In the genomic region with DNA sequence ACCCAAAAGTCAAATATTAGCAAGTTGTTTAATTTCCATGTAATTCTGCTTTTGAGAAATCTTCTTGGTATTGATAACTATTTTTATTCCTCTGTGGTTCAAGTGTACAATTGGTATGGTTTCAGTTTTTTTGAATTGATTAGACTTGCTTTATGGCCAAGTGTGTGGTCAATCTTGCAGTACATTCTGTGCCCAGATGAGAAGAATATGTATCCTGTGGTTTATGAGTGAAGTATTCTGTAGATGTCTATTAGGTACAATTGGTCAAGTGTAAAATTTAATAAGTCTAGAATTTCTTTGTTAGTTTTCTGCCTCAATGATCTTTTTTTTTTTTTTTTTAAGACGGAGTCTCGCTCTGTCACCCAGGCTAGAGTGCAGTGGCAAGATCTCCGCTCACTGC, we compare ENCODE assay signal across 16 cellular contexts. TPM values are rescaled to one million over a fixed set of nuclear protein-coding genes. Genes with fewer than 3 reads are reported as not detected.
DNase-seq lines count a peak whose midpoint lies in the region; ATAC-seq lines count a peak whose summit lies in the region.
"Had no signal": no experiment of that assay in that cellular context is flagged by ENCODE, and none has a peak within 500 bp of the region (broad histone marks: within the 10 kb centered on the region; RNA-seq: fewer than 3 reads in every experiment).

No MANE protein-coding gene starts in this region.

- no peak overlapping the region for H3K27ac Mint-ChIP-seq in activated T-helper 2 cell treated with anti-CD3 and anti-CD28 coated beads, Interferon-gamma antibody, Interleukin-2, Interleukin-4, amounts not matched to agents 10 μg/mL and 5 μg/mL and 100 μg/mL, durations not matched to agents 14 hours and 24 hours and 36 hours
- H3K27ac Mint-ChIP-seq: CD8-positive, alpha-beta T cell had no signal

- intact Hi-C loops in Right ventricle myocardium superior (cut with DNase I) = no loop called here
- intact Hi-C loops in activated T-helper 2 cell treated with anti-CD3 and anti-CD28 coated beads, Interferon-gamma antibody, Interleukin-2, Interleukin-4, amounts not matched to agents 10 μg/mL and 5 μg/mL and 100 μg/mL, durations not matched to agents 14 hours and 24 hours and 36 hours (cut with micrococcal nuclease) = no loop called here

- H3K4me1 Mint-ChIP-seq in activated T-helper 2 cell treated with anti-CD3 and anti-CD28 coated beads, Interferon-gamma antibody, Interleukin-2, Interleukin-4, amounts not matched to agents 10 μg/mL and 5 μg/mL and 100 μg/mL, durations not matched to agents 14 hours and 24 hours and 36 hours (ENCODE audit: low read depth) = peaks cover 14% of the 10 kb centered on the region

- H3K9me3 Mint-ChIP-seq in activated T-helper 2 cell treated with anti-CD3 and anti-CD28 coated beads, Interferon-gamma antibody, Interleukin-2, Interleukin-4, amounts not matched to agents 10 μg/mL and 5 μg/mL and 100 μg/mL, durations not matched to agents 14 hours and 24 hours and 36 hours = no peaks in the 10 kb centered on the region

- no peak for DNase-seq in Right ventricle myocardium superior
- DNase-seq in activated T-helper 2 cell treated with anti-CD3 and anti-CD28 coated beads, Interferon-gamma antibody, Interleukin-2, Interleukin-4, amounts not matched to agents 10 μg/mL and 5 μg/mL and 100 μg/mL, durations not matched to agents 14 hours and 24 hours and 36 hours (ENCODE audit: low spot score) = no peak
- DNase-seq: BE2C; Caco-2; CD8-positive, alpha-beta T cell; DND-41; GDM1 had no signal

- no peak overlapping the region for H3K4me3 Mint-ChIP-seq in activated T-helper 2 cell treated with anti-CD3 and anti-CD28 coated beads, Interferon-gamma antibody, Interleukin-2, Interleukin-4, amounts not matched to agents 10 μg/mL and 5 μg/mL and 100 μg/mL, durations not matched to agents 14 hours and 24 hours and 36 hours (ENCODE audit: low read depth)
- H3K4me3 Mint-ChIP-seq: CD8-positive, alpha-beta T cell had no signal

- peaks cover 49% of the 10 kb centered on the region for H3K27me3 Mint-ChIP-seq in activated T-helper 2 cell treated with anti-CD3 and anti-CD28 coated beads, Interferon-gamma antibody, Interleukin-2, Interleukin-4, amounts not matched to agents 10 μg/mL and 5 μg/mL and 100 μg/mL, durations not matched to agents 14 hours and 24 hours and 36 hours (ENCODE audit: low read depth)

- no peaks in the 10 kb centered on the region for H3K36me3 Mint-ChIP-seq in activated T-helper 2 cell treated with anti-CD3 and anti-CD28 coated beads, Interferon-gamma antibody, Interleukin-2, Interleukin-4, amounts not matched to agents 10 μg/mL and 5 μg/mL and 100 μg/mL, durations not matched to agents 14 hours and 24 hours and 36 hours (ENCODE audit: low read depth)
- H3K36me3 Mint-ChIP-seq: CD8-positive, alpha-beta T cell had no signal

- ATAC-seq in GM19452 (IDR thresholded peaks at IDR 0.05; ENCODE audit: unreplicated experiment) (peak; percentile 88), HG02981 (IDR thresholded peaks at IDR 0.05; ENCODE audit: unreplicated experiment) (peak; percentile 77), HG03571 (IDR thresholded peaks at IDR 0.05; ENCODE audit: unreplicated experiment) (peak; percentile 93), Right ventricle myocardium superior (ENCODE audit: poor library complexity) (no peak), GM18511 (IDR thresholded peaks at IDR 0.05; ENCODE audit: unreplicated experiment) (no peak)
- ATAC-seq: A549; CD8-positive, alpha-beta T cell; HCT116 had no signal

RNA-seq across cellular contexts. Expression of a gene that starts 36.6 kb away (rescaled TPM):
- not detected for total RNA-seq in Right ventricle myocardium superior
- not detected in 2 replicates for total RNA-seq in activated T-helper 2 cell treated with anti-CD3 and anti-CD28 coated beads, Interferon-gamma antibody, Interleukin-2, Interleukin-4, amounts not matched to agents 10 μg/mL and 5 μg/mL and 100 μg/mL, durations not matched to agents 14 hours and 24 hours and 36 hours
- total RNA-seq: CD8-positive, alpha-beta T cell; H4; HT1080; MCF 10A had no signal

Comparison
In these comparisons a context has a peak if more than half of its experiments do, and no peak if none do; other contexts are left out.
1. ATAC-seq: peak in GM19452 (single experiment), HG02981 (single experiment) and HG03571 (single experiment); none in Right ventricle myocardium superior (single experiment) and GM18511 (single experiment).